8 cellular contexts compared by ENCODE assay signal in genomic region chr9:35258665-35259474, GRCh38.
DNase-seq lines count a peak whose midpoint lies in the region; ATAC-seq, FAIRE-seq and TF ChIP-seq lines count a peak whose summit lies in the region.

No MANE protein-coding gene starts in this region.

- H3K27me3 Mint-ChIP-seq in activated CD4-positive, alpha-beta T cell treated with anti-CD3 and anti-CD28 coated beads, Interleukin-2, amount 10 ng/mL, durations not matched to agents 24 days and 14 days, result peaks cover 10% of the 10 kb centered on the region
- peaks cover 1% of the 10 kb centered on the region for H3K27me3 Mint-ChIP-seq in memory B cell

- no peaks in the 10 kb centered on the region for H3K4me1 ChIP-seq in A549

- H3K4me3 ChIP-seq in A549, result no peak overlapping the region
- H3K4me3 ChIP-seq in GM12875 (ENCODE audit: low read depth, low read length), result no peak overlapping the region

- TF ChIP-seq POLR2A in A549 (IDR thresholded peaks at IDR 0.05; ENCODE audit: low read length), result no peak

- no peak overlapping the region for H3K4me3 Mint-ChIP-seq in activated CD4-positive, alpha-beta T cell treated with anti-CD3 and anti-CD28 coated beads, Interleukin-2, amount 10 ng/mL, durations not matched to agents 24 days and 14 days
- no peak overlapping the region for H3K4me3 Mint-ChIP-seq in memory B cell

- POLR2A ChIA-PET in A549 (lab: Yijun Ruan, JAX), result no interaction called here

- peak; percentile 13 to 75 for DNase-seq in A549 (ENCODE audit: low read depth in 1 of 2, low spot score in 1 of 2)
- DNase-seq in NCI-H345 (lab: John Stamatoyannopoulos, UW), result peak; percentile 58
- DNase-seq in activated CD4-positive, alpha-beta T cell treated with anti-CD3 and anti-CD28 coated beads, Interleukin-2, amount 10 ng/mL, durations not matched to agents 24 days and 14 days, result peak; percentile 78
- DNase-seq in memory B cell (ENCODE audit: low spot score in 2 of 2), result peak; percentile 8 to 28
- peak; percentile 53 for DNase-seq in stimulated activated CD8-positive, alpha-beta memory T cell treated with anti-CD3 and anti-CD28 coated beads, Interleukin-4, amount 100 ng/mL, for 48 hours

- no peaks in the 10 kb centered on the region for H3K9me3 Mint-ChIP-seq in activated CD4-positive, alpha-beta T cell treated with anti-CD3 and anti-CD28 coated beads, Interleukin-2, amount 10 ng/mL, durations not matched to agents 24 days and 14 days
- no peaks in the 10 kb centered on the region for H3K9me3 Mint-ChIP-seq in memory B cell

- H3K27ac Mint-ChIP-seq in activated CD4-positive, alpha-beta T cell treated with anti-CD3 and anti-CD28 coated beads, Interleukin-2, amount 10 ng/mL, durations not matched to agents 24 days and 14 days, result no peak overlapping the region
- H3K27ac Mint-ChIP-seq in memory B cell, result no peak overlapping the region

- H3K9me3 ChIP-seq in A549, result no peaks in the 10 kb centered on the region

- WGBS in A549 (ENCODE audit: missing lambda C conversion rate), result 25% methylated on average over 5 of the region's 5 CpGs

- H3K27ac ChIP-seq in A549, result no peak overlapping the region

- peak; percentile 76 to 77 for TF ChIP-seq RAD21 in A549 (conservative IDR thresholded peaks at IDR 0.05 in 1 of 2, IDR thresholded peaks at IDR 0.05 in 1 of 2)

- no peaks in the 10 kb centered on the region for H3K36me3 Mint-ChIP-seq in activated CD4-positive, alpha-beta T cell treated with anti-CD3 and anti-CD28 coated beads, Interleukin-2, amount 10 ng/mL, durations not matched to agents 24 days and 14 days (ENCODE audit: low read depth)
- no peaks in the 10 kb centered on the region for H3K36me3 Mint-ChIP-seq in memory B cell

- peak; percentile 73 for TF ChIP-seq CTCF in A549 (IDR thresholded peaks at IDR 0.05)
- peak; percentile 56; the same call in 1 of the 2 replicates for TF ChIP-seq CTCF in GM12875 (IDR thresholded peaks at IDR 0.05; ENCODE audit: borderline replicate concordance, insufficient read depth, low read depth, low read length)

- intact Hi-C loops in activated CD4-positive, alpha-beta T cell treated with anti-CD3 and anti-CD28 coated beads, Interleukin-2, amount 10 ng/mL, durations not matched to agents 24 days and 14 days (cut with micrococcal nuclease), result loop anchor here (1.0 kb wide), 1 partner anchor 143 kb away; no protein-coding TSS in a partner anchor

- TF ChIP-seq EP300 in A549 (IDR thresholded peaks at IDR 0.05), result no peak

- CTCF ChIA-PET in A549 (lab: Yijun Ruan, JAX), result interaction anchor here (0.6 to 4.7 kb wide), 20 partner anchors 9 to 359 kb away, joined by 3 to 38 read pairs (median 4); partner anchors contain the start of genes ATOSB, STOML2 and UNC13B

- ATAC-seq in A549 (peak; percentile 68 to 84; a peak in 5 of 6 replicates), memory B cell (ENCODE audit: low read depth) (peak; percentile 59), HG03520 (IDR thresholded peaks at IDR 0.05; ENCODE audit: unreplicated experiment) (no peak)

- no peaks in the 10 kb centered on the region for H3K4me1 Mint-ChIP-seq in activated CD4-positive, alpha-beta T cell treated with anti-CD3 and anti-CD28 coated beads, Interleukin-2, amount 10 ng/mL, durations not matched to agents 24 days and 14 days
- no peaks in the 10 kb centered on the region for H3K4me1 Mint-ChIP-seq in memory B cell

- FAIRE-seq in A549 (lab: Jason Lieb, UNC), result no peak
- FAIRE-seq in endometrium (lab: Jason Lieb, UNC), result peak; percentile 88

- H3K4me2 ChIP-seq in A549, result no peak overlapping the region

TF ChIP-seq in A549, 52 proteins besides CTCF, POLR2A, EP300 and RAD21:
- TF ChIP-seq MAZ (IDR thresholded peaks at IDR 0.05; ENCODE audit: borderline replicate concordance, low read depth, low read length) (no peak), SMC3 (IDR thresholded peaks at IDR 0.05) (peak; percentile 88), MYC (IDR thresholded peaks at IDR 0.05; ENCODE audit: borderline replicate concordance, low read length) (no peak), PBX3 (IDR thresholded peaks at IDR 0.05) (no peak), ATOH8 (CRISPR knock-in tag; IDR thresholded peaks at IDR 0.05; ENCODE audit: low read depth) (no peak), BCL3 (IDR thresholded peaks at IDR 0.05) (no peak)
- TF ChIP-seq, protein P1, sequence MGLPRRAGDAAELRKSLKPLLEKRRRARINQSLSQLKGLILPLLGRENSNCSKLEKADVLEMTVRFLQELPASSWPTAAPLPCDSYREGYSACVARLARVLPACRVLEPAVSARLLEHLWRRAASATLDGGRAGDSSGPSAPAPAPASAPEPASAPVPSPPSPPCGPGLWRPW (IDR thresholded peaks at IDR 0.05), result no peak

Comparison
In these comparisons a context has a peak if more than half of its experiments do, and no peak if none do; other contexts are left out.
1. DNase-seq: peak in every context shown above with its lines; median percentile 78 in activated CD4-positive, alpha-beta T cell treated with anti-CD3 and anti-CD28 coated beads, Interleukin-2, amount 10 ng/mL, durations not matched to agents 24 days and 14 days; 58 in NCI-H345; 53 in stimulated activated CD8-positive, alpha-beta memory T cell treated with anti-CD3 and anti-CD28 coated beads, Interleukin-4, amount 100 ng/mL, for 48 hours; 44 in A549; 18 in memory B cell.